In the genomic region with DNA sequence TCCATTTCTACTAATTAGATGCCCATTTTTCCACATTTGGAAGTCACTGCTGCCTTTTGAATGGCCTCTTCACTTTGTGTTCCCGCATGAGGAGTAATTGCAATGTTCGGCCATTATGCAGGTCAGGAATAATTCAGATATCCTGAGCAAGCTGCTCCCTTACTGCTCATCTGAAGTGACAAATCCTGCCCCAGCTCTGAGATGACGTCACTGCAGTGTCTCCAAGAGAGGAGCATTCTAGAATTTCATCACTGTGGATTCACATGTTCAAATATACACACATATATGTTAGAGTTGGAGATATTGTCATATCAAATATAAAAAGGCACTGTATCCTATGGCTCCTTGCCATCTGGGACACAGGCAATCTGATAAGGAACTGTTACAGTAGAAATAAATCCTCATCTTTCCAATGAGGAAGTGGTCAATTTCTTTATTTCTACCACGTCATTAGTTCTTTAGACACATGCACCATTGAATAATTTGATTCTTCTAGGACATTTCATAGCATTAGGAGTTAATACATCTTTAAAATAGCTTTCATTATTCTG, we compare ENCODE assay signal across 22 cellular contexts.
DNase-seq lines count a peak whose midpoint lies in the region; ATAC-seq, FAIRE-seq and TF ChIP-seq lines count a peak whose summit lies in the region.
"Had no signal": no experiment of that assay in that cellular context is flagged by ENCODE, and none has a peak within 500 bp of the region (broad histone marks: within the 10 kb centered on the region; RNA-seq: fewer than 3 reads in every experiment).

No MANE protein-coding gene starts in this region.

- TF ChIP-seq CTCF in SK-N-SH (IDR thresholded peaks at IDR 0.05) (no peak), hepatocyte (IDR thresholded peaks at IDR 0.05; ENCODE audit: poor library complexity) (no peak), spleen (IDR thresholded peaks at IDR 0.05 in 8 of 11, conservative IDR thresholded peaks at IDR 0.05 in 3 of 11) (no peak)

- H3K4me3 ChIP-seq in SK-N-SH (ENCODE audit: low read depth in 2 of 2, low read length in 1 of 2) (no peak overlapping the region), hepatocyte (no peak overlapping the region), small intestine (ENCODE audit: low read depth in 1 of 2, low read length in 2 of 2) (no peak overlapping the region), spleen (no peak overlapping the region)
- H3K4me3 ChIP-seq: A549 had no signal

- no peak overlapping the region for H2AFZ ChIP-seq in SK-N-SH (ENCODE audit: low read depth)
- H2AFZ ChIP-seq in hepatocyte: no peak overlapping the region

- no peaks in the 10 kb centered on the region for H4K20me1 ChIP-seq in SK-N-SH (ENCODE audit: insufficient read depth)
- no peaks in the 10 kb centered on the region for H4K20me1 ChIP-seq in hepatocyte (ENCODE audit: insufficient read depth, poor library complexity, severe bottlenecking)

- H3K4me2 ChIP-seq in SK-N-SH (no peak overlapping the region), hepatocyte (peak overlapping the region; percentile 36)
- H3K4me2 ChIP-seq: A549 had no signal

- no peaks in the 10 kb centered on the region for H3K9me2 ChIP-seq in SK-N-SH
- H3K9me2 ChIP-seq in hepatocyte (replicated peaks; ENCODE audit: insufficient read depth): no peaks in the 10 kb centered on the region

- no peaks in the 10 kb centered on the region for H3K4me1 ChIP-seq in SK-N-SH (ENCODE audit: control insufficient read depth in 1 of 2, insufficient read depth in 2 of 2, low read depth in 1 of 2, low read length in 1 of 2)
- no peaks in the 10 kb centered on the region for H3K4me1 ChIP-seq in hepatocyte (ENCODE audit: insufficient read depth)
- H3K4me1 ChIP-seq in small intestine (ENCODE audit: control insufficient read depth in 2 of 2, insufficient read depth in 1 of 2, low read depth in 1 of 2, low read length in 1 of 2): peaks cover 0 to 4% of the 10 kb centered on the region in 2 donors
- H3K4me1 ChIP-seq in spleen: no peaks in the 10 kb centered on the region
- H3K4me1 ChIP-seq: A549, Caco-2 had no signal

- WGBS in SK-N-SH (ENCODE audit: low lambda C conversion rate): 52% methylated on average over 4 of the region's 4 CpGs
- 80% methylated on average over 4 of the region's 4 CpGs for WGBS in hepatocyte (ENCODE audit: low lambda C conversion rate, missing lambda C conversion rate)
- WGBS in small intestine, 3 donors: 42 to 63% (median 53%) methylated on average over 4 of the region's 4 CpGs
- WGBS in spleen, 5 donors: 66 to 75% (median 71%) methylated on average over 4 of the region's 4 CpGs

- CTCF ChIA-PET in SK-N-SH (lab: Yijun Ruan, JAX): interaction anchor here (1.1 to 4.0 kb wide), 3 partner anchors 8 to 392 kb away, joined by 3 to 22 read pairs (median 12); no protein-coding TSS in a partner anchor

- no peaks in the 10 kb centered on the region; the same call in 1 of the 2 replicates for H3K27me3 ChIP-seq in SK-N-SH (ENCODE audit: insufficient read depth)
- H3K27me3 ChIP-seq in hepatocyte: no peaks in the 10 kb centered on the region
- no peaks in the 10 kb centered on the region for H3K27me3 ChIP-seq in small intestine (ENCODE audit: control insufficient read depth in 2 of 2, insufficient read depth in 2 of 2, low read length in 2 of 2)
- H3K27me3 ChIP-seq in spleen (replicated peaks in 1 of 7): no peaks in the 10 kb centered on the region

- H3K9ac ChIP-seq in SK-N-SH: no peak overlapping the region

- FAIRE-seq in small intestine (lab: Jason Lieb, UNC): no peak
- FAIRE-seq: A549, D721Med, GM12892, GM18507 had no signal

- no peaks in the 10 kb centered on the region for H3K36me3 ChIP-seq in SK-N-SH (replicated peaks in 1 of 2; ENCODE audit: control insufficient read depth in 1 of 2, insufficient read depth in 2 of 2, low read length in 1 of 2)
- H3K36me3 ChIP-seq in hepatocyte (replicated peaks; ENCODE audit: insufficient read depth, low read depth): no peaks in the 10 kb centered on the region
- no peaks in the 10 kb centered on the region for H3K36me3 ChIP-seq in small intestine (ENCODE audit: control insufficient read depth in 2 of 2, insufficient read depth in 2 of 2, low read length in 2 of 2)
- H3K36me3 ChIP-seq in spleen: no peaks in the 10 kb centered on the region

- H3K27ac ChIP-seq in SK-N-SH (ENCODE audit: low read depth in 2 of 2, low read length in 1 of 2): no peak overlapping the region
- H3K27ac ChIP-seq in hepatocyte: peak overlapping the region; percentile 39
- peak overlapping the region; percentile 65 to 67 for H3K27ac ChIP-seq in small intestine (ENCODE audit: low read depth in 1 of 2, low read length in 1 of 2)
- no peak overlapping the region for H3K27ac ChIP-seq in spleen
- H3K27ac ChIP-seq: 22Rv1, A549, C4-2B had no signal

- ATAC-seq in SK-N-SH treated with all-trans-retinoic acid at 6 μM for 48 hours (no peak), HG03432 (IDR thresholded peaks at IDR 0.05; ENCODE audit: unreplicated experiment) (no peak), GM18868 (IDR thresholded peaks at IDR 0.05; ENCODE audit: unreplicated experiment) (no peak)
- ATAC-seq: A549, HCT116 had no signal

- H3F3A ChIP-seq in SK-N-SH (replicated peaks; ENCODE audit: insufficient read depth): no peaks in the 10 kb centered on the region

- no peak for TF ChIP-seq RAD21 in SK-N-SH (IDR thresholded peaks at IDR 0.05; ENCODE audit: low read length)

- H3K79me2 ChIP-seq in SK-N-SH (ENCODE audit: insufficient read depth) (no peaks in the 10 kb centered on the region), hepatocyte (no peaks in the 10 kb centered on the region)

- intact Hi-C loops in spleen (cut with DNase I; ENCODE audit: low total_unique reads): no loop called here

- POLR2A ChIA-PET in SK-N-SH (lab: Yijun Ruan, JAX): no interaction called here

- TF ChIP-seq POLR2A in spleen (IDR thresholded peaks at IDR 0.05): no peak

- H3K9me3 ChIP-seq in SK-N-SH (no peaks in the 10 kb centered on the region), hepatocyte (ENCODE audit: low read depth) (no peaks in the 10 kb centered on the region), small intestine (ENCODE audit: control insufficient read depth, low read depth) (no peaks in the 10 kb centered on the region), spleen (no peaks in the 10 kb centered on the region)
- H3K9me3 ChIP-seq: A549, Caco-2 had no signal

- no peak for TF ChIP-seq EP300 in SK-N-SH (IDR thresholded peaks at IDR 0.05; ENCODE audit: borderline replicate concordance in 1 of 2, low read depth in 1 of 2, low read length in 1 of 2)

- DNase-seq in SK-N-SH (no peak), M059J (ENCODE audit: low read depth) (peak; percentile 5), hepatocyte (ENCODE audit: low spot score) (no peak), small intestine (peak; percentile 77), spleen (no peak)
- DNase-seq: AML-193; Caco-2; CD4-positive, alpha-beta T cell; GDM1; GOT3; H7; HFFc6 had no signal

TF ChIP-seq in SK-N-SH, 30 proteins besides CTCF, POLR2A, EP300 and RAD21:
- no peak for TF ChIP-seq FOXM1 (IDR thresholded peaks at IDR 0.05; ENCODE audit: low read depth)
- 0 out of 2 replicates have a peak, but pooled peaks have one; percentile 24 for TF ChIP-seq GATA2 (CRISPR knock-in tag; IDR thresholded peaks at IDR 0.05)

TF ChIP-seq in SK-N-SH treated with all-trans-retinoic acid at 6 μM for 48 hours, 23 proteins besides CTCF, POLR2A, EP300 and RAD21:
- no peak for TF ChIP-seq OSR1 (CRISPR knock-in tag; IDR thresholded peaks at IDR 0.05)
- no peak for TF ChIP-seq ISL1 (CRISPR knock-in tag; IDR thresholded peaks at IDR 0.05)
- no peak for TF ChIP-seq TOX (CRISPR knock-in tag; IDR thresholded peaks at IDR 0.05; ENCODE audit: borderline replicate concordance)
- TF ChIP-seq ZC3H10 (CRISPR knock-in tag; IDR thresholded peaks at IDR 0.05): no peak

Comparison
In these comparisons a context has a peak if more than half of its experiments do, and no peak if none do; other contexts are left out.
1. DNase-seq: peak in M059J (single experiment) and small intestine (single experiment); none in SK-N-SH (single experiment), hepatocyte (single experiment) and spleen (single experiment).
2. H3K27ac ChIP-seq: peak in hepatocyte (single experiment) and small intestine (2 of 2); none in SK-N-SH (0 of 2) and spleen (0 of 8).